1 cellular context compared by ENCODE assay signal in genomic region chr15:57752426-57752825, GRCh38.
TF ChIP-seq lines count a peak whose summit lies in the region.

No MANE protein-coding gene starts in this region.

TF ChIP-seq in SK-N-SH treated with all-trans-retinoic acid at 6 μM for 48 hours, 23 proteins besides CTCF, POLR2A, EP300 and RAD21 (continued from another document):
- TF ChIP-seq CSDC2 (CRISPR knock-in tag; IDR thresholded peaks at IDR 0.05) (no peak), CSRNP3 (CRISPR knock-in tag; IDR thresholded peaks at IDR 0.05) (no peak), ZFP3 (CRISPR knock-in tag; IDR thresholded peaks at IDR 0.05) (no peak)
